1 cellular context compared by ENCODE assay signal in genomic region chr4:101953949-101954348, GRCh38.
TF ChIP-seq lines count a peak whose summit lies in the region.

No MANE protein-coding gene starts in this region.

TF ChIP-seq in GM23338, 12 proteins besides CTCF, POLR2A, EP300 and RAD21 (continued from another document):
- TF ChIP-seq, protein P1, sequence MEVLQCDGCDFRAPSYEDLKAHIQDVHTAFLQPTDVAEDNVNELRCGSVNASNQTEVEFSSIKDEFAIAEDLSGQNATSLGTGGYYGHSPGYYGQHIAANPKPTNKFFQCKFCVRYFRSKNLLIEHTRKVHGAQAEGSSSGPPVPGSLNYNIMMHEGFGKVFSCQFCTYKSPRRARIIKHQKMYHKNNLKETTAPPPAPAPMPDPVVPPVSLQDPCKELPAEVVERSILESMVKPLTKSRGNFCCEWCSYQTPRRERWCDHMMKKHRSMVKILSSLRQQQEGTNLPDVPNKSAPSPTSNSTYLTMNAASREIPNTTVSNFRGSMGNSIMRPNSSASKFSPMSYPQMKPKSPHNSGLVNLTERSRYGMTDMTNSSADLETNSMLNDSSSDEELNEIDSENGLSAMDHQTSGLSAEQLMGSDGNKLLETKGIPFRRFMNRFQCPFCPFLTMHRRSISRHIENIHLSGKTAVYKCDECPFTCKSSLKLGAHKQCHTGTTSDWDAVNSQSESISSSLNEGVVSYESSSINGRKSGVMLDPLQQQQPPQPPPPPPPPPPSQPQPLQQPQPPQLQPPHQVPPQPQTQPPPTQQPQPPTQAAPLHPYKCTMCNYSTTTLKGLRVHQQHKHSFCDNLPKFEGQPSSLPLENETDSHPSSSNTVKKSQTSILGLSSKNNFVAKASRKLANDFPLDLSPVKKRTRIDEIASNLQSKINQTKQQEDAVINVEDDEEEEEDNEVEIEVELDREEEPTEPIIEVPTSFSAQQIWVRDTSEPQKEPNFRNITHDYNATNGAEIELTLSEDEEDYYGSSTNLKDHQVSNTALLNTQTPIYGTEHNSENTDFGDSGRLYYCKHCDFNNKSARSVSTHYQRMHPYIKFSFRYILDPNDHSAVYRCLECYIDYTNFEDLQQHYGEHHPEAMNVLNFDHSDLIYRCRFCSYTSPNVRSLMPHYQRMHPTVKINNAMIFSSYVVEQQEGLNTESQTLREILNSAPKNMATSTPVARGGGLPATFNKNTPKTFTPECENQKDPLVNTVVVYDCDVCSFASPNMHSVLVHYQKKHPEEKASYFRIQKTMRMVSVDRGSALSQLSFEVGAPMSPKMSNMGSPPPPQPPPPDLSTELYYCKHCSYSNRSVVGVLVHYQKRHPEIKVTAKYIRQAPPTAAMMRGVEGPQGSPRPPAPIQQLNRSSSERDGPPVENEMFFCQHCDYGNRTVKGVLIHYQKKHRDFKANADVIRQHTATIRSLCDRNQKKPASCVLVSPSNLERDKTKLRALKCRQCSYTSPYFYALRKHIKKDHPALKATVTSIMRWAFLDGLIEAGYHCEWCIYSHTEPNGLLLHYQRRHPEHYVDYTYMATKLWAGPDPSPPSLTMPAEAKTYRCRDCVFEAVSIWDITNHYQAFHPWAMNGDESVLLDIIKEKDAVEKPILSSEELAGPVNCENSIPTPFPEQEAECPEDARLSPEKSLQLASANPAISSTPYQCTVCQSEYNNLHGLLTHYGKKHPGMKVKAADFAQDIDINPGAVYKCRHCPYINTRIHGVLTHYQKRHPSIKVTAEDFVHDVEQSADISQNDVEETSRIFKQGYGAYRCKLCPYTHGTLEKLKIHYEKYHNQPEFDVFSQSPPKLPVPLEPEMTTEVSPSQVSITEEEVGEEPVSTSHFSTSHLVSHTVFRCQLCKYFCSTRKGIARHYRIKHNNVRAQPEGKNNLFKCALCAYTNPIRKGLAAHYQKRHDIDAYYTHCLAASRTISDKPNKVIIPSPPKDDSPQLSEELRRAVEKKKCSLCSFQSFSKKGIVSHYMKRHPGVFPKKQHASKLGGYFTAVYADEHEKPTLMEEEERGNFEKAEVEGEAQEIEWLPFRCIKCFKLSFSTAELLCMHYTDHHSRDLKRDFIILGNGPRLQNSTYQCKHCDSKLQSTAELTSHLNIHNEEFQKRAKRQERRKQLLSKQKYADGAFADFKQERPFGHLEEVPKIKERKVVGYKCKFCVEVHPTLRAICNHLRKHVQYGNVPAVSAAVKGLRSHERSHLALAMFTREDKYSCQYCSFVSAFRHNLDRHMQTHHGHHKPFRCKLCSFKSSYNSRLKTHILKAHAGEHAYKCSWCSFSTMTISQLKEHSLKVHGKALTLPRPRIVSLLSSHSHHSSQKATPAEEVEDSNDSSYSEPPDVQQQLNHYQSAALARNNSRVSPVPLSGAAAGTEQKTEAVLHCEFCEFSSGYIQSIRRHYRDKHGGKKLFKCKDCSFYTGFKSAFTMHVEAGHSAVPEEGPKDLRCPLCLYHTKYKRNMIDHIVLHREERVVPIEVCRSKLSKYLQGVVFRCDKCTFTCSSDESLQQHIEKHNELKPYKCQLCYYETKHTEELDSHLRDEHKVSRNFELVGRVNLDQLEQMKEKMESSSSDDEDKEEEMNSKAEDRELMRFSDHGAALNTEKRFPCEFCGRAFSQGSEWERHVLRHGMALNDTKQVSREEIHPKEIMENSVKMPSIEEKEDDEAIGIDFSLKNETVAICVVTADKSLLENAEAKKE (CRISPR knock-in tag; IDR thresholded peaks at IDR 0.05) = peak; percentile 67
- TF ChIP-seq, protein P2, sequence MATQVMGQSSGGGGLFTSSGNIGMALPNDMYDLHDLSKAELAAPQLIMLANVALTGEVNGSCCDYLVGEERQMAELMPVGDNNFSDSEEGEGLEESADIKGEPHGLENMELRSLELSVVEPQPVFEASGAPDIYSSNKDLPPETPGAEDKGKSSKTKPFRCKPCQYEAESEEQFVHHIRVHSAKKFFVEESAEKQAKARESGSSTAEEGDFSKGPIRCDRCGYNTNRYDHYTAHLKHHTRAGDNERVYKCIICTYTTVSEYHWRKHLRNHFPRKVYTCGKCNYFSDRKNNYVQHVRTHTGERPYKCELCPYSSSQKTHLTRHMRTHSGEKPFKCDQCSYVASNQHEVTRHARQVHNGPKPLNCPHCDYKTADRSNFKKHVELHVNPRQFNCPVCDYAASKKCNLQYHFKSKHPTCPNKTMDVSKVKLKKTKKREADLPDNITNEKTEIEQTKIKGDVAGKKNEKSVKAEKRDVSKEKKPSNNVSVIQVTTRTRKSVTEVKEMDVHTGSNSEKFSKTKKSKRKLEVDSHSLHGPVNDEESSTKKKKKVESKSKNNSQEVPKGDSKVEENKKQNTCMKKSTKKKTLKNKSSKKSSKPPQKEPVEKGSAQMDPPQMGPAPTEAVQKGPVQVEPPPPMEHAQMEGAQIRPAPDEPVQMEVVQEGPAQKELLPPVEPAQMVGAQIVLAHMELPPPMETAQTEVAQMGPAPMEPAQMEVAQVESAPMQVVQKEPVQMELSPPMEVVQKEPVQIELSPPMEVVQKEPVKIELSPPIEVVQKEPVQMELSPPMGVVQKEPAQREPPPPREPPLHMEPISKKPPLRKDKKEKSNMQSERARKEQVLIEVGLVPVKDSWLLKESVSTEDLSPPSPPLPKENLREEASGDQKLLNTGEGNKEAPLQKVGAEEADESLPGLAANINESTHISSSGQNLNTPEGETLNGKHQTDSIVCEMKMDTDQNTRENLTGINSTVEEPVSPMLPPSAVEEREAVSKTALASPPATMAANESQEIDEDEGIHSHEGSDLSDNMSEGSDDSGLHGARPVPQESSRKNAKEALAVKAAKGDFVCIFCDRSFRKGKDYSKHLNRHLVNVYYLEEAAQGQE (IDR thresholded peaks at IDR 0.05; ENCODE audit: unreplicated experiment) = no peak
- TF ChIP-seq CREB1 (CRISPR knock-in tag; IDR thresholded peaks at IDR 0.05; ENCODE audit: low read depth) (peak; percentile 56), ZNF114 (CRISPR knock-in tag; IDR thresholded peaks at IDR 0.05) (0 out of 2 replicates have a peak, but pooled peaks have one; percentile 5), POLR2AphosphoS5 (IDR thresholded peaks at IDR 0.05; ENCODE audit: low read depth) (no peak; the same call in 1 of the 2 replicates), NANOG (IDR thresholded peaks at IDR 0.05; ENCODE audit: borderline replicate concordance) (0 out of 2 replicates have a peak, but pooled peaks have one; percentile 27), STAT1 (IDR thresholded peaks at IDR 0.05; ENCODE audit: unreplicated experiment) (no peak), EZH2phosphoT487 (IDR thresholded peaks at IDR 0.05; ENCODE audit: unreplicated experiment) (no peak), ETS1 (IDR thresholded peaks at IDR 0.05) (no peak)
